In genomic region chr10:124745678-124746077, GRCh38 we compare ENCODE assay signal across 8 cellular contexts. TPM values are rescaled to one million over a fixed set of nuclear protein-coding genes. Genes with fewer than 3 reads are reported as not detected.
DNase-seq lines count a peak whose midpoint lies in the region; ATAC-seq and TF ChIP-seq lines count a peak whose summit lies in the region.

No MANE protein-coding gene starts in this region.

- H3K36me3 ChIP-seq in A673 (ENCODE audit: insufficient read depth, low read length, poor library complexity, severe bottlenecking) (peaks cover 5% of the 10 kb centered on the region), neutrophil (no peaks in the 10 kb centered on the region)

- POLR2A ChIA-PET in A673 (lab: Charles Lee; ENCODE audit: low non-redundant PET), result interaction anchor here (0.7 kb wide), 1 partner anchor 459 kb away, joined by 3 read pairs; no protein-coding TSS in a partner anchor

- H3K4me1 ChIP-seq in A673 (ENCODE audit: insufficient read depth, low read length, poor library complexity, severe bottlenecking) (peaks cover 20% of the 10 kb centered on the region), neutrophil (ENCODE audit: control insufficient read depth in 1 of 2, insufficient read depth in 1 of 2, low read depth in 1 of 2, low read length in 1 of 2) (peaks cover 31 to 32% of the 10 kb centered on the region in 2 experiments)

- ATAC-seq in HG02623 (IDR thresholded peaks at IDR 0.05; ENCODE audit: unreplicated experiment) (no peak), HG02798 (IDR thresholded peaks at IDR 0.05; ENCODE audit: poor library complexity, unreplicated experiment) (no peak)

- intact Hi-C loops in A673 (cut with micrococcal nuclease; ENCODE audit: unreplicated experiment), result no loop called here

- H3K27ac ChIP-seq in A673 (ENCODE audit: low read depth, low read length, poor library complexity, severe bottlenecking) (no peak overlapping the region), neutrophil (peak overlapping the region; percentile 91)

- DNase-seq in A673 (ENCODE audit: low spot score) (peak; percentile 46), GM12864 (ENCODE audit: low read depth) (no peak), OCI-M1 (lab: John Stamatoyannopoulos, UW) (peak; percentile 83), epidermal melanocyte (ENCODE audit: insufficient read length, low spot score) (peak; percentile 55), iPS-NIHi7 (ENCODE audit: extremely low spot score) (no peak)

- no TSS peak for BruUV-seq in A673 (replicated peaks; lab: Mats Ljungman, UMichigan)

- no peaks in the 10 kb centered on the region for H3K9me3 ChIP-seq in A673 (ENCODE audit: low read depth, low read length, poor library complexity, severe bottlenecking)
- H3K9me3 ChIP-seq in neutrophil, result no peaks in the 10 kb centered on the region

- no peak overlapping the region for H3K4me3 ChIP-seq in A673 (ENCODE audit: low read depth, low read length, poor library complexity, severe bottlenecking)
- no peak overlapping the region for H3K4me3 ChIP-seq in GM12864 (ENCODE audit: low read depth, low read length)
- H3K4me3 ChIP-seq in neutrophil (ENCODE audit: low read depth in 1 of 2, low read length in 1 of 2), result no peak overlapping the region

- CTCF ChIA-PET in A673 (lab: Charles Lee), result interaction anchor here (1.0 to 1.3 kb wide), 2 partner anchors 213 to 214 kb away, joined by 3 read pairs; no protein-coding TSS in a partner anchor

- TF ChIP-seq CTCF in A673 (conservative IDR thresholded peaks at IDR 0.05; ENCODE audit: low read depth, low read length) (peak; percentile 40), GM12864 (IDR thresholded peaks at IDR 0.05; ENCODE audit: low read depth, low read length, missing control alignments) (peak; percentile 41), neutrophil (IDR thresholded peaks at IDR 0.05) (peak; percentile 52)

- H3K27me3 ChIP-seq in A673 (replicated peaks; ENCODE audit: insufficient read depth, low read depth, low read length, poor library complexity) (no peaks in the 10 kb centered on the region), neutrophil (no peaks in the 10 kb centered on the region)

RNA-seq across cellular contexts. Expression of gene FAM53B, which starts 1.5 kb away (rescaled TPM):
- total RNA-seq in A673 (2021), result 18.3 and 19.8 TPM in 2 replicates

RNA-seq across cellular contexts. Expression of gene EEF1AKMT2, which starts 46.0 kb away (rescaled TPM):
- total RNA-seq in A673 (2021), result 32.2 and 33.4 TPM in 2 replicates

RNA-seq across cellular contexts. Expression of gene ABRAXAS2, which starts 55.9 kb away (rescaled TPM):
- total RNA-seq in A673 (2021), result 19.1 and 21.2 TPM in 2 replicates

Comparison
In these comparisons a context has a peak if more than half of its experiments do, and no peak if none do; other contexts are left out.
1. DNase-seq: peak in A673 (single experiment), OCI-M1 (single experiment) and epidermal melanocyte (single experiment); none in GM12864 (single experiment) and iPS-NIHi7 (single experiment).
2. Peak in every context shown above with its lines, with median percentiles within 50 percentile points of each other: CTCF ChIP-seq.